ENCODE assay signal across 16 cellular contexts in the genomic region with DNA sequence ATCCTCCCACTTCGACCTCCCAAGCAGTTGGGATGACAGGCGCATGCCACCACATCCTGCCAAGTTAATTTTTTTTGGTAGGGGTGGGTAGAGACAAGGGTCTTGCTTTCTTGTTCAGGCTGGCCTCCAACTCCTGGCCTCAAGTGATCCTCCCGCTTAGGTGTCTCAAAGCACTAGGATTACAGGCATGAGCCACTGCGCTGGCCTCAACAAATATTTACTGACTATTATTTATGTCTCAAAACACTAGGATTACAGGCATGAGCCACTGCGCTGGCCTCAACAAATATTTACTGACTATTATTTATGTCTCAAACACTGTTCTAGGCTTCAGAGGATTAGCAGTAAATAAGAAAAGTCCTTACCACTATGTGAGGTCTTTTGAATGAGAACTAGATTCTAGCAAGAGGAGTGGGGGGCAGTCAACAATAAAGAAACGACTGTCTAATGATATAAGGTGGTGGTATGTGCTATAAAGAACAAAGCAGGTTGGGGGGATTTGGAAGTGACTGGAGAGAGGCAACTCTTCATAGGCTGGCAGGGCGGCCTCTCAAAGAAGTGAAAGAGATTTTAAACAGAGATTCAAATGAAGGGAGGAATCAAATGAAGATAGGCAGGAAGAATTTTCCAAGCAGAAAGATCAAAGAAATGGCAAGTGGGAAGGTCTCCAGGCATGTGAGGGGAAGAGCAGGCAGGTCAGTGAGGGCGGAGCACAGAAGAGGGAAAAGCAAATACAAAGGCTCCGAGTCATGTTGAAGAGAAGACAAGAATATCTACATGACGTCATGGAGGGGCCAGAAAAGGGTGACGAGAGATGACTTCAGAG. TPM values are rescaled to one million over a fixed set of nuclear protein-coding genes. Genes with fewer than 3 reads are reported as not detected.
DNase-seq lines count a peak whose midpoint lies in the region; ATAC-seq and TF ChIP-seq lines count a peak whose summit lies in the region.
"Had no signal": no experiment of that assay in that cellular context is flagged by ENCODE, and none has a peak within 500 bp of the region (broad histone marks: within the 10 kb centered on the region; RNA-seq: fewer than 3 reads in every experiment).

No MANE protein-coding gene starts in this region.

- H3K27me3 ChIP-seq in cardiac muscle cell: no peaks in the 10 kb centered on the region
- no peaks in the 10 kb centered on the region for H3K27me3 ChIP-seq in heart right ventricle
- H3K27me3 ChIP-seq in fibroblast of lung (ENCODE audit: control insufficient read depth, insufficient read depth, low read length): no peaks in the 10 kb centered on the region
- H3K27me3 ChIP-seq in body of pancreas: no peaks in the 10 kb centered on the region
- H3K27me3 ChIP-seq: gastroesophageal sphincter, ovary had no signal

- no peaks in the 10 kb centered on the region for H3K79me2 ChIP-seq in fibroblast of lung (ENCODE audit: control insufficient read depth, insufficient read depth, low read length)

- H3K4me1 ChIP-seq in cardiac muscle cell (ENCODE audit: low read depth) (peaks cover 9% of the 10 kb centered on the region), heart right ventricle (peaks cover 0 to 10% (median 0%) of the 10 kb centered on the region in 9 donors), fibroblast of lung (ENCODE audit: control insufficient read depth, extremely low read depth, insufficient read depth, low read length) (no peaks in the 10 kb centered on the region), body of pancreas (no peaks in the 10 kb centered on the region)
- H3K4me1 ChIP-seq: gastroesophageal sphincter had no signal

- H3K4me3 ChIP-seq in cardiac muscle cell (no peak overlapping the region), heart right ventricle (no peak overlapping the region), fibroblast of lung (replicated peaks in 1 of 4; ENCODE audit: control extremely low read depth in 1 of 4, insufficient read depth in 1 of 4, low read depth in 3 of 4, low read length in 4 of 4) (no peak overlapping the region), body of pancreas (no peak overlapping the region)
- H3K4me3 ChIP-seq: gastroesophageal sphincter, ovary, skin epidermis had no signal

- H3K9me3 ChIP-seq in cardiac muscle cell (ENCODE audit: low read depth) (no peaks in the 10 kb centered on the region), heart right ventricle (no peaks in the 10 kb centered on the region), fibroblast of lung (ENCODE audit: control insufficient read depth, insufficient read depth, low read depth, low read length) (no peaks in the 10 kb centered on the region), body of pancreas (no peaks in the 10 kb centered on the region)
- H3K9me3 ChIP-seq: gastroesophageal sphincter, ovary had no signal

- DNase-seq in cardiac muscle cell (ENCODE audit: low read depth in 1 of 2, low spot score in 1 of 2): no peak
- no peak for DNase-seq in heart right ventricle
- peak; percentile 8 for DNase-seq in NCI-H2196 treated with DMSO at 0.1 percent for 48 hours (lab: John Stamatoyannopoulos, UW; ENCODE audit: unreplicated experiment)
- DNase-seq in fibroblast of lung (ENCODE audit: low read depth in 2 of 2): peak; percentile 4 to 26
- DNase-seq in body of pancreas: no peak
- DNase-seq in DMS 273 treated with DMSO at 0.1 percent for 48 hours (lab: John Stamatoyannopoulos, UW): no peak
- no peak for DNase-seq in HK-2 (ENCODE audit: unreplicated experiment)
- DNase-seq: activated CD8-positive, alpha-beta memory T cell treated with anti-CD3 and anti-CD28 coated beads, Interleukin-2, amount 10 ng/mL, durations not matched to agents 7 days and 5 days; Calu3; effector memory CD8-positive, alpha-beta T cell; NCI-H187 treated with DMSO at 0.1 percent for 48 hours; ovary; stimulated activated naive CD8-positive, alpha-beta T cell treated with anti-CD3 and anti-CD28 coated beads, Interleukin-15, amount 100 ng/mL, for 72 hours had no signal

- H3K9ac ChIP-seq in fibroblast of lung (ENCODE audit: insufficient read depth, low read length): no peak overlapping the region

- H3K36me3 ChIP-seq in cardiac muscle cell (no peaks in the 10 kb centered on the region), heart right ventricle (no peaks in the 10 kb centered on the region), fibroblast of lung (ENCODE audit: control insufficient read depth, insufficient read depth, low read length) (no peaks in the 10 kb centered on the region), body of pancreas (replicated peaks in 1 of 2; ENCODE audit: insufficient read depth in 1 of 2, low read depth in 2 of 2) (no peaks in the 10 kb centered on the region)
- H3K36me3 ChIP-seq: gastroesophageal sphincter, ovary had no signal

- WGBS in heart right ventricle, 2 donors: 66 to 69% methylated on average over 11 of the region's 11 CpGs
- 58 to 66% methylated on average over 11 of the region's 11 CpGs for WGBS in body of pancreas, 2 donors

- H3K27ac ChIP-seq in cardiac muscle cell: peak overlapping the region; percentile 34
- no peak overlapping the region for H3K27ac ChIP-seq in heart right ventricle
- no peak overlapping the region for H3K27ac ChIP-seq in fibroblast of lung (ENCODE audit: insufficient read depth, low read length)
- H3K27ac ChIP-seq in body of pancreas: no peak overlapping the region
- H3K27ac ChIP-seq: gastroesophageal sphincter, ovary, skin epidermis had no signal

- intact Hi-C loops in heart right ventricle (cut with DNase I): no loop called here
- intact Hi-C loops in body of pancreas (cut with DNase I): no loop called here

- TF ChIP-seq POLR2A in body of pancreas (IDR thresholded peaks at IDR 0.05): no peak

- no peak overlapping the region for H2AFZ ChIP-seq in fibroblast of lung (ENCODE audit: low read length)

- H4K20me1 ChIP-seq in fibroblast of lung (ENCODE audit: control insufficient read depth, extremely low read depth, insufficient read depth, low read length): no peaks in the 10 kb centered on the region

- no peak for TF ChIP-seq CTCF in cardiac muscle cell (IDR thresholded peaks at IDR 0.05; ENCODE audit: low read depth, low read length)
- no peak for TF ChIP-seq CTCF in heart right ventricle (IDR thresholded peaks at IDR 0.05)
- TF ChIP-seq CTCF in fibroblast of lung (conservative IDR thresholded peaks at IDR 0.05 in 1 of 2, IDR thresholded peaks at IDR 0.05 in 1 of 2; ENCODE audit: low read depth in 1 of 2, low read length in 2 of 2): no peak
- TF ChIP-seq CTCF in body of pancreas (IDR thresholded peaks at IDR 0.05): no peak

- ATAC-seq in heart right ventricle: no peak
- no peak for ATAC-seq in body of pancreas
- no peak for ATAC-seq in GM21381 (IDR thresholded peaks at IDR 0.05; ENCODE audit: unreplicated experiment)
- ATAC-seq: activated CD8-positive, alpha-beta memory T cell treated with anti-CD3 and anti-CD28 coated beads, Interleukin-2, amount 10 ng/mL, durations not matched to agents 7 days and 5 days; effector memory CD8-positive, alpha-beta T cell; gastroesophageal sphincter; stimulated activated naive CD8-positive, alpha-beta T cell treated with anti-CD3 and anti-CD28 coated beads, Interleukin-15, amount 100 ng/mL, for 72 hours had no signal

- no peak overlapping the region for H3K4me2 ChIP-seq in fibroblast of lung (ENCODE audit: extremely low read depth, insufficient read depth, low read length)

RNA-seq across cellular contexts. Expression of a gene that starts 12.7 kb away (rescaled TPM):
- total RNA-seq in cardiac muscle cell (66.4 and 69.7 TPM in 2 replicates), heart right ventricle (100 to 1,000 TPM; 181 to 526 (median 239) TPM), fibroblast of lung (24.4 and 30.1 TPM in 2 replicates), body of pancreas (100 to 1,000 TPM in 1 of 2 donors, 10 to 100 TPM in 1; 36.6 to 193 TPM)
- polyA plus RNA-seq in cardiac muscle cell (74.8 and 76.6 TPM in 2 replicates), heart right ventricle (100 to 1,000 TPM; 127 to 264 TPM), fibroblast of lung (15.4 and 22.5 TPM in 2 replicates)
- 14.2 and 22.5 TPM in 2 replicates for polyA plus RNA-seq in fibroblast of lung (2012)
- 34.8 and 49.1 TPM in 2 replicates for polyA minus RNA-seq in fibroblast of lung (ENCODE audit: low replicate concordance)

Comparison
In these comparisons a context has a peak if more than half of its experiments do, and no peak if none do; other contexts are left out.
1. DNase-seq: peak in NCI-H2196 treated with DMSO at 0.1 percent for 48 hours (single experiment) and fibroblast of lung (2 of 2); none in cardiac muscle cell (0 of 2), heart right ventricle (0 of 2), body of pancreas (0 of 4), DMS 273 treated with DMSO at 0.1 percent for 48 hours (single experiment) and HK-2 (single experiment).